In the genomic region with DNA sequence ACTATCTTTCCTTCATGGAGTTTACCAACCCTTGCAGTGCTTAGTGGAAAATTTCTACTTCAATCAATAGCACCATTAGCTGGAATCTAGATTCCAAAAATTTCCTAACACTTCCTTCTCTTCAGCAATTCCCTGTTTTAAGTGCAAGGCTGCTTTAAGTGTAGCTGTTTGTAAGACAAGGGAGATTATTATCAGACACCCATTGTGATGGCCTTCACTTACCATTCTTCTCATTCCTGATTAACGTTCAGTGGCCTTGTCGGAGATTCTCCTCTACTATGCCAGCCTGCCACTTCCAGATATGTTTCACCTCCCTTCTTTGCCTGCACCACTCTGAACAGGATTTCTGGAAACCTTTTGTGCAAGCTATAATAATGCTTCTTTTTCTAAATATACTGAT, we compare ENCODE assay signal across 7 cellular contexts.
"Had no signal": no experiment of that assay in that cellular context is flagged by ENCODE, and none has a peak within 500 bp of the region (broad histone marks: within the 10 kb centered on the region; RNA-seq: fewer than 3 reads in every experiment).

No MANE protein-coding gene starts in this region.

- H2AFZ ChIP-seq: GM23248 had no signal

- H3K27ac ChIP-seq: GM23248 had no signal

- H3K9ac ChIP-seq: GM23248 had no signal

- ATAC-seq: K562 had no signal

- DNase-seq: GM23248, GOT3, H7, HCEC 1CT, IMR-90 had no signal

- H3K4me3 ChIP-seq: GM23248, K562 had no signal

- FAIRE-seq: HTR-8/SVneo, K562 had no signal
